ENCODE assay signal across 11 cellular contexts in the genomic region with DNA sequence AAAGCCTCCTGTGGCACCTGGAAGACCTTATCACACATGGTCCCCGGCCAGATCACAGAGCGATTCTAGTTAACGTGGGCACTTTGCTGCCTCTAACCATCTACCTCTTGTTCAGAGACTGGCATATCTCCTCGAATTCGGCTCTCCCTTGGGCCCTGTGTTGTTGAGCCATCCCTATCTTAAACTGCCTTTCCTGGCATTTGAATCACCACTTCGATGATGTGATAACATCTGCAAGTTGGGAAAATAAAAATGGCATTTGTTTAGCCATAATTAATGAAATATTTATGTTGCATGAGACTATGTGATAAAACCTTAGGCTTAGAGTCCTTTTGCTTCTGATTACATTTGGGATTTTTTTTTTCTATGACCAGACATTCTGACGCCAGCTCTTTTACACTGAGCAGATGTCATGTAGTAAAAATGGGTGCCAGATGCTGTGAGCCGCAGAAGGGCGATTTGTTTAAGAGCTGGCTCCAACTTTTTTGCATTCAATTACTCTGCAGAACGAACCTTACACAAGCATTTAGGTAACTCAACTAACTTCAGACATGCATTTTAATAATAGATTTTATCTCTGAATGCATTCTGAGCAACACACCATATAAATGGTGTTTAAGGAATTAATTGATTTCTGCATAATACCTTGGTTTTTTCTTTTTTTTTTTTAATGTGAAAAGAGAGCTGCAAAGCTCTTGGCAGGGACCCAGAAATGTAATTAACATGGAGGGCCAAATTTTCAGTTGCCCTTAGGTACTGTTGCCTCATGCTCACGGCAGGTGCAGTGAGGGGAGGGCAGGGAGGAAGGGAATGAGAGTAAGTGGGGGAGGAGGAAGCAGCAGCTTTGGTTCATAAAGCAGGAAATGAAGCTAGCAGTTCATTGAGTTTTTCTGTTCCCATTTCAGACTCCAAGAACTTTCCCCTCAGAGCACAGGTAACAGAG. TPM values are rescaled to one million over a fixed set of nuclear protein-coding genes. Genes with fewer than 3 reads are reported as not detected.
DNase-seq lines count a peak whose midpoint lies in the region; ATAC-seq, FAIRE-seq and TF ChIP-seq lines count a peak whose summit lies in the region.
"Had no signal": no experiment of that assay in that cellular context is flagged by ENCODE, and none has a peak within 500 bp of the region (broad histone marks: within the 10 kb centered on the region; RNA-seq: fewer than 3 reads in every experiment).

No MANE protein-coding gene starts in this region.

- POLR2A ChIA-PET in CD8-positive, alpha-beta T cell (lab: Charles Lee): no interaction called here

- H3K9me3 Mint-ChIP-seq in CD8-positive, alpha-beta T cell: peaks cover 19% of the 10 kb centered on the region
- H3K9me3 Mint-ChIP-seq in activated T-helper 17 cell treated with anti-CD3 and anti-CD28 coated beads, Interleukin-2, amount 50 U/mL, for 72 hours: peaks cover 8% of the 10 kb centered on the region

- peaks cover 0 to 17% of the 10 kb centered on the region in 2 donors for H3K4me1 ChIP-seq in small intestine (ENCODE audit: control insufficient read depth in 2 of 2, insufficient read depth in 1 of 2, low read depth in 1 of 2, low read length in 1 of 2)
- peaks cover 6% of the 10 kb centered on the region for H3K4me1 ChIP-seq in CD8-positive, alpha-beta T cell (ENCODE audit: insufficient read depth, low read length)
- H3K4me1 ChIP-seq: breast epithelium had no signal

- H3K36me3 ChIP-seq in small intestine (ENCODE audit: control insufficient read depth in 2 of 2, insufficient read depth in 2 of 2, low read length in 2 of 2): no peaks in the 10 kb centered on the region
- no peaks in the 10 kb centered on the region for H3K36me3 ChIP-seq in CD8-positive, alpha-beta T cell (ENCODE audit: insufficient read depth, low read length)
- H3K36me3 ChIP-seq: breast epithelium had no signal

- in situ Hi-C loops in GM13976 (cut with MboI; ENCODE audit: low sequenced_read_pairs, unreplicated experiment): no loop called here

- H3K4me3 Mint-ChIP-seq in CD8-positive, alpha-beta T cell: no peak overlapping the region
- H3K4me3 Mint-ChIP-seq in activated T-helper 17 cell treated with anti-CD3 and anti-CD28 coated beads, Interleukin-2, amount 50 U/mL, for 72 hours: no peak overlapping the region

- DNase-seq in GM13976 (ENCODE audit: low spot score) (peak; percentile 6), NCI-H2107 treated with DMSO at 0.1 percent for 48 hours (lab: John Stamatoyannopoulos, UW; ENCODE audit: unreplicated experiment) (peak; percentile 96), cerebellar cortex (ENCODE audit: low spot score) (peak; percentile 23), small intestine (peak; percentile 46), HuH-7 (ENCODE audit: low spot score) (no peak), ureter (ENCODE audit: low spot score) (no peak)
- DNase-seq in CD8-positive, alpha-beta T cell: no peak
- DNase-seq: T1000 had no signal

- H3K4me3 ChIP-seq in small intestine (ENCODE audit: low read depth in 1 of 2, low read length in 2 of 2): no peak overlapping the region
- H3K4me3 ChIP-seq in CD8-positive, alpha-beta T cell (ENCODE audit: low read depth, low read length): no peak overlapping the region
- H3K4me3 ChIP-seq: breast epithelium had no signal

- intact Hi-C loops in CD8-positive, alpha-beta T cell (cut with DNase I, micrococcal nuclease): no loop called here

- no peak overlapping the region for H3K27ac Mint-ChIP-seq in CD8-positive, alpha-beta T cell
- H3K27ac Mint-ChIP-seq in activated T-helper 17 cell treated with anti-CD3 and anti-CD28 coated beads, Interleukin-2, amount 50 U/mL, for 72 hours: no peak overlapping the region

- peaks cover 19% of the 10 kb centered on the region for H3K4me1 Mint-ChIP-seq in CD8-positive, alpha-beta T cell (ENCODE audit: low read depth)
- H3K4me1 Mint-ChIP-seq in activated T-helper 17 cell treated with anti-CD3 and anti-CD28 coated beads, Interleukin-2, amount 50 U/mL, for 72 hours: peaks cover 11% of the 10 kb centered on the region

- H3K36me3 Mint-ChIP-seq in CD8-positive, alpha-beta T cell: no peaks in the 10 kb centered on the region
- H3K36me3 Mint-ChIP-seq in activated T-helper 17 cell treated with anti-CD3 and anti-CD28 coated beads, Interleukin-2, amount 50 U/mL, for 72 hours (ENCODE audit: low read depth): peaks cover 16% of the 10 kb centered on the region

- WGBS in small intestine, 3 donors: 10 to 35% (median 28%) methylated on average over 11 of the region's 11 CpGs

- H3K27me3 ChIP-seq in small intestine (ENCODE audit: control insufficient read depth in 2 of 2, insufficient read depth in 2 of 2, low read length in 2 of 2): no peaks in the 10 kb centered on the region
- no peaks in the 10 kb centered on the region for H3K27me3 ChIP-seq in CD8-positive, alpha-beta T cell (ENCODE audit: insufficient read depth, low read length)
- H3K27me3 ChIP-seq: breast epithelium had no signal

- ATAC-seq in CD8-positive, alpha-beta T cell: no peak
- no peak for ATAC-seq in activated T-helper 17 cell treated with anti-CD3 and anti-CD28 coated beads, Interleukin-2, amount 50 U/mL, for 72 hours (replicated peaks)

- no peak for TF ChIP-seq CTCF in GM13976 (IDR thresholded peaks at IDR 0.05; ENCODE audit: borderline replicate concordance, control extremely low read depth, extremely low read depth, insufficient read depth, missing control alignments)
- no peak for TF ChIP-seq CTCF in CD8-positive, alpha-beta T cell (IDR thresholded peaks at IDR 0.05)

- peaks cover 6% of the 10 kb centered on the region for H3K27me3 Mint-ChIP-seq in CD8-positive, alpha-beta T cell (ENCODE audit: low read depth)
- no peaks in the 10 kb centered on the region for H3K27me3 Mint-ChIP-seq in activated T-helper 17 cell treated with anti-CD3 and anti-CD28 coated beads, Interleukin-2, amount 50 U/mL, for 72 hours

- CTCF ChIA-PET in CD8-positive, alpha-beta T cell (lab: Charles Lee): interaction anchor here (1.6 to 5.3 kb wide), 2 partner anchors 12 to 30 kb away, joined by 5 to 41 read pairs; no protein-coding TSS in a partner anchor

- H3K27ac ChIP-seq in small intestine (ENCODE audit: low read depth in 1 of 2, low read length in 1 of 2): peak overlapping the region in 1 of 2 donors; percentile 66
- no peak overlapping the region for H3K27ac ChIP-seq in CD8-positive, alpha-beta T cell (ENCODE audit: low read depth, low read length)
- H3K27ac ChIP-seq: breast epithelium, HL-60 had no signal

- no peak for FAIRE-seq in small intestine (lab: Jason Lieb, UNC)

- H3K9me3 ChIP-seq in small intestine (ENCODE audit: control insufficient read depth, low read depth): no peaks in the 10 kb centered on the region
- no peaks in the 10 kb centered on the region for H3K9me3 ChIP-seq in CD8-positive, alpha-beta T cell (ENCODE audit: low read length)

RNA-seq across cellular contexts. Expression of a gene that starts 58.3 kb away (rescaled TPM):
- polyA plus RNA-seq in small intestine: 10 to 100 TPM in 1 of 3 donors, 1 to 10 TPM in 2; 6.5 to 22.1 (median 8.1) TPM
- under 1 TPM; 0.06 to 0.24 TPM for total RNA-seq in CD8-positive, alpha-beta T cell
- under 1 TPM in 1 of 2 donors, not detected in 1; 0.19 TPM for total RNA-seq in activated T-helper 17 cell treated with anti-CD3 and anti-CD28 coated beads, Interleukin-2, amount 50 U/mL, for 72 hours
- 101 TPM for total RNA-seq in ureter

Comparison
In these comparisons a context has a peak if more than half of its experiments do, and no peak if none do; other contexts are left out.
1. DNase-seq: peak in GM13976 (single experiment), NCI-H2107 treated with DMSO at 0.1 percent for 48 hours (single experiment), cerebellar cortex (single experiment) and small intestine (single experiment); none in HuH-7 (single experiment), CD8-positive, alpha-beta T cell (0 of 7) and ureter (single experiment).
2. RNA of a gene that starts 58.3 kb away (total RNA-seq): 101 TPM in ureter (single experiment); 0.06 to 0.24 TPM in CD8-positive, alpha-beta T cell and 0.19 TPM in activated T-helper 17 cell treated with anti-CD3 and anti-CD28 coated beads, Interleukin-2, amount 50 U/mL, for 72 hours; every median in the first group is over 10 times any median in the second.